ENCODE assay signal across 24 cellular contexts in genomic region chr20:55333798-55334197, GRCh38.
"Had no signal": no experiment of that assay in that cellular context is flagged by ENCODE, and none has a peak within 500 bp of the region (broad histone marks: within the 10 kb centered on the region; RNA-seq: fewer than 3 reads in every experiment).

No MANE protein-coding gene starts in this region.

- H3K4me3 ChIP-seq: SJCRH30 had no signal

- H3K27me3 Mint-ChIP-seq: activated CD8-positive, alpha-beta T cell treated with anti-CD3 and anti-CD28 coated beads for 36 hours; activated naive CD4-positive, alpha-beta T cell treated with anti-CD3 and anti-CD28 coated beads, Interleukin-2, amount 10 ng/mL, durations not matched to agents 7 days and 5 days; activated naive CD8-positive, alpha-beta T cell treated with anti-CD3 and anti-CD28 coated beads for 36 hours had no signal

- H3K36me3 Mint-ChIP-seq: activated naive CD4-positive, alpha-beta T cell treated with anti-CD3 and anti-CD28 coated beads, Interleukin-2, amount 10 ng/mL, durations not matched to agents 7 days and 5 days; activated naive CD8-positive, alpha-beta T cell treated with anti-CD3 and anti-CD28 coated beads for 36 hours had no signal

- DNase-seq: activated CD4-positive, alpha-beta T cell treated with anti-CD3 and anti-CD28 coated beads for 4 hours; activated CD8-positive, alpha-beta memory T cell treated with anti-CD3 and anti-CD28 coated beads, Interleukin-2, amount 50 U/mL, for 4 hours; activated CD8-positive, alpha-beta T cell treated with anti-CD3 and anti-CD28 coated beads for 36 hours; activated gamma-delta T cell treated with Interleukin-2 at 50 U/mL for 16 hours; activated naive CD4-positive, alpha-beta T cell treated with anti-CD3 and anti-CD28 coated beads, Interleukin-2, amount 10 ng/mL, durations not matched to agents 7 days and 5 days; activated naive CD8-positive, alpha-beta T cell treated with anti-CD3 and anti-CD28 coated beads for 36 hours; activated T-cell treated with anti-CD3 and anti-CD28 coated beads, Interleukin-2, amount 50 U/mL, for 72 hours; cerebellar nuclear complex; Kasumi-1; NCI-H1048; NCI-H146; NCI-H187 treated with DMSO at 0.1 percent for 48 hours; NCI-H2081 treated with DMSO at 0.1 percent for 48 hours; NCI-H345; NCI-H510A; NCI-H526 treated with DMSO at 0.1 percent for 48 hours; NCI-H82; Right ventricle myocardium superior; RPMI8226; SJCRH30; SK-N-SH; T-helper 1 cell had no signal

- H3K4me3 Mint-ChIP-seq: activated CD8-positive, alpha-beta T cell treated with anti-CD3 and anti-CD28 coated beads for 36 hours; activated naive CD4-positive, alpha-beta T cell treated with anti-CD3 and anti-CD28 coated beads, Interleukin-2, amount 10 ng/mL, durations not matched to agents 7 days and 5 days; activated naive CD8-positive, alpha-beta T cell treated with anti-CD3 and anti-CD28 coated beads for 36 hours; activated T-cell treated with anti-CD3 and anti-CD28 coated beads, Interleukin-2, amount 50 U/mL, for 72 hours had no signal

- H3K27ac ChIP-seq: SJCRH30, VCaP had no signal

- H3K4me1 Mint-ChIP-seq: activated naive CD4-positive, alpha-beta T cell treated with anti-CD3 and anti-CD28 coated beads, Interleukin-2, amount 10 ng/mL, durations not matched to agents 7 days and 5 days; activated naive CD8-positive, alpha-beta T cell treated with anti-CD3 and anti-CD28 coated beads for 36 hours had no signal

- H3K36me3 ChIP-seq: SJCRH30 had no signal

- ATAC-seq: activated CD8-positive, alpha-beta T cell treated with anti-CD3 and anti-CD28 coated beads for 36 hours; activated T-cell treated with anti-CD3 and anti-CD28 coated beads, Interleukin-2, amount 50 U/mL, for 72 hours had no signal

- H3K9me3 ChIP-seq: SJCRH30 had no signal

- H3K4me1 ChIP-seq: SJCRH30 had no signal

- H3K27ac Mint-ChIP-seq: activated CD8-positive, alpha-beta T cell treated with anti-CD3 and anti-CD28 coated beads for 36 hours; activated naive CD4-positive, alpha-beta T cell treated with anti-CD3 and anti-CD28 coated beads, Interleukin-2, amount 10 ng/mL, durations not matched to agents 7 days and 5 days; activated naive CD8-positive, alpha-beta T cell treated with anti-CD3 and anti-CD28 coated beads for 36 hours; activated T-cell treated with anti-CD3 and anti-CD28 coated beads, Interleukin-2, amount 50 U/mL, for 72 hours; activated T-helper 2 cell treated with anti-CD3 and anti-CD28 coated beads, Interferon-gamma antibody, Interleukin-2, Interleukin-4, amounts not matched to agents 10 μg/mL and 5 μg/mL and 100 μg/mL, durations not matched to agents 14 hours and 24 hours and 36 hours had no signal
